Comparison of ENCODE assay signal across 8 cellular contexts in genomic region chr19:47156861-47157454, GRCh38. TPM values are rescaled to one million over a fixed set of nuclear protein-coding genes. Genes with fewer than 3 reads are reported as not detected.
DNase-seq lines count a peak whose midpoint lies in the region; ATAC-seq and TF ChIP-seq lines count a peak whose summit lies in the region.

No MANE protein-coding gene starts in this region.

- no peak for ATAC-seq in left ventricle myocardium superior
- ATAC-seq in right lobe of liver = peak in 1 of 4 donors; percentile 19
- no peak for ATAC-seq in GM18517 (IDR thresholded peaks at IDR 0.05; ENCODE audit: unreplicated experiment)
- ATAC-seq in HG03045 (IDR thresholded peaks at IDR 0.05; ENCODE audit: unreplicated experiment) = no peak

- H3K27ac ChIP-seq in cardiac muscle cell (peak overlapping the region; percentile 99), right lobe of liver (peak overlapping the region in 2 of 3 donors; percentile 8 to 39), urinary bladder (ENCODE audit: low read depth) (peak overlapping the region; percentile 66)

- H3K27me3 Mint-ChIP-seq in activated T-helper 1 cell treated with anti-CD3 and anti-CD28 coated beads, Interleukin-12 subunit alpha, Interleukin-12 subunit beta, Interleukin-2, Interleukin-4 antibody, amounts not matched to agents 30 ng/mL and 10 ng/mL and 1 ng/mL, durations not matched to agents 14 hours and 24 hours and 36 hours (ENCODE audit: insufficient read depth) = no peaks in the 10 kb centered on the region

- H3K4me1 Mint-ChIP-seq in activated T-helper 1 cell treated with anti-CD3 and anti-CD28 coated beads, Interleukin-12 subunit alpha, Interleukin-12 subunit beta, Interleukin-2, Interleukin-4 antibody, amounts not matched to agents 30 ng/mL and 10 ng/mL and 1 ng/mL, durations not matched to agents 14 hours and 24 hours and 36 hours (ENCODE audit: low read depth) = peaks cover 58% of the 10 kb centered on the region

- H3K9me3 ChIP-seq in cardiac muscle cell (ENCODE audit: low read depth) = no peaks in the 10 kb centered on the region
- H3K9me3 ChIP-seq in right lobe of liver = no peaks in the 10 kb centered on the region

- DNase-seq in cardiac muscle cell (ENCODE audit: low read depth in 1 of 2, low spot score in 1 of 2) (peak in 1 of 2 donors; percentile 46), left ventricle myocardium superior (no peak), right lobe of liver (no peak), cortex of kidney (lab: John Stamatoyannopoulos, UW) (no peak)
- DNase-seq in activated T-helper 1 cell treated with anti-CD3 and anti-CD28 coated beads, Interleukin-12 subunit alpha, Interleukin-12 subunit beta, Interleukin-2, Interleukin-4 antibody, amounts not matched to agents 30 ng/mL and 10 ng/mL and 1 ng/mL, durations not matched to agents 14 hours and 24 hours and 36 hours (ENCODE audit: low spot score) = peak; percentile 29

- peaks cover 24% of the 10 kb centered on the region for H3K36me3 ChIP-seq in cardiac muscle cell
- peaks cover 0 to 45% (median 10%) of the 10 kb centered on the region in 4 donors for H3K36me3 ChIP-seq in right lobe of liver
- peaks cover 2% of the 10 kb centered on the region for H3K36me3 ChIP-seq in urinary bladder (ENCODE audit: insufficient read depth)

- H3K4me3 Mint-ChIP-seq in activated T-helper 1 cell treated with anti-CD3 and anti-CD28 coated beads, Interleukin-12 subunit alpha, Interleukin-12 subunit beta, Interleukin-2, Interleukin-4 antibody, amounts not matched to agents 30 ng/mL and 10 ng/mL and 1 ng/mL, durations not matched to agents 14 hours and 24 hours and 36 hours = peak overlapping the region; percentile 81

- H3K27me3 ChIP-seq in cardiac muscle cell = no peaks in the 10 kb centered on the region
- no peaks in the 10 kb centered on the region for H3K27me3 ChIP-seq in right lobe of liver

- no peaks in the 10 kb centered on the region for H3K9me3 Mint-ChIP-seq in activated T-helper 1 cell treated with anti-CD3 and anti-CD28 coated beads, Interleukin-12 subunit alpha, Interleukin-12 subunit beta, Interleukin-2, Interleukin-4 antibody, amounts not matched to agents 30 ng/mL and 10 ng/mL and 1 ng/mL, durations not matched to agents 14 hours and 24 hours and 36 hours

- no peak for TF ChIP-seq POLR2A in right lobe of liver (IDR thresholded peaks at IDR 0.05)

- peaks cover 46% of the 10 kb centered on the region for H3K36me3 Mint-ChIP-seq in activated T-helper 1 cell treated with anti-CD3 and anti-CD28 coated beads, Interleukin-12 subunit alpha, Interleukin-12 subunit beta, Interleukin-2, Interleukin-4 antibody, amounts not matched to agents 30 ng/mL and 10 ng/mL and 1 ng/mL, durations not matched to agents 14 hours and 24 hours and 36 hours (ENCODE audit: low read depth)

- H3K4me1 ChIP-seq in cardiac muscle cell (ENCODE audit: low read depth) (peaks cover 26% of the 10 kb centered on the region), right lobe of liver (peaks cover 0 to 6% (median 2%) of the 10 kb centered on the region in 4 donors), urinary bladder (ENCODE audit: insufficient read depth) (peaks cover 1% of the 10 kb centered on the region)

- peak overlapping the region; percentile 90 for H3K27ac Mint-ChIP-seq in activated T-helper 1 cell treated with anti-CD3 and anti-CD28 coated beads, Interleukin-12 subunit alpha, Interleukin-12 subunit beta, Interleukin-2, Interleukin-4 antibody, amounts not matched to agents 30 ng/mL and 10 ng/mL and 1 ng/mL, durations not matched to agents 14 hours and 24 hours and 36 hours

- TF ChIP-seq CTCF in cardiac muscle cell (IDR thresholded peaks at IDR 0.05; ENCODE audit: low read depth, low read length) (no peak), right lobe of liver (IDR thresholded peaks at IDR 0.05) (no peak)

- H3K4me3 ChIP-seq in cardiac muscle cell (no peak overlapping the region), right lobe of liver (no peak overlapping the region), urinary bladder (ENCODE audit: low read depth, low read length) (no peak overlapping the region)

- intact Hi-C loops in left ventricle myocardium superior (cut with micrococcal nuclease) = no loop called here
- intact Hi-C loops in activated T-helper 1 cell treated with anti-CD3 and anti-CD28 coated beads, Interleukin-12 subunit alpha, Interleukin-12 subunit beta, Interleukin-2, Interleukin-4 antibody, amounts not matched to agents 30 ng/mL and 10 ng/mL and 1 ng/mL, durations not matched to agents 14 hours and 24 hours and 36 hours (cut with micrococcal nuclease) = loop anchor here (1.0 kb wide), 1 partner anchor 8 kb away; no protein-coding TSS in a partner anchor
- intact Hi-C loops in right lobe of liver (cut with DNase I) = no loop called here

- 64% methylated on average over 7 of the region's 7 CpGs for WGBS in right lobe of liver (ENCODE audit: insufficient coverage, low coverage, low lambda C conversion rate, missing lambda C conversion rate)
- WGBS in urinary bladder = 61% methylated on average over 7 of the region's 7 CpGs

RNA-seq across cellular contexts. Expression of gene SAE1, which starts 26.3 kb away (rescaled TPM):
- 128 and 148 TPM in 2 replicates for total RNA-seq in cardiac muscle cell
- polyA plus RNA-seq in cardiac muscle cell = 171 and 213 TPM in 2 replicates
- 41.9 TPM for total RNA-seq in left ventricle myocardium superior
- 141 and 142 TPM in 2 replicates for total RNA-seq in activated T-helper 1 cell treated with anti-CD3 and anti-CD28 coated beads, Interleukin-12 subunit alpha, Interleukin-12 subunit beta, Interleukin-2, Interleukin-4 antibody, amounts not matched to agents 30 ng/mL and 10 ng/mL and 1 ng/mL, durations not matched to agents 14 hours and 24 hours and 36 hours
- total RNA-seq in right lobe of liver = 10 to 100 TPM; 18.8 to 33.2 (median 26.7) TPM
- 81.4 TPM for total RNA-seq in urinary bladder
- polyA plus RNA-seq in urinary bladder = 115 TPM

RNA-seq across cellular contexts. Expression of gene ZC3H4, which starts 43.4 kb away (rescaled TPM):
- total RNA-seq in cardiac muscle cell (23.2 and 34.6 TPM in 2 replicates), left ventricle myocardium superior (22.1 TPM), right lobe of liver (10 to 100 TPM in 4 of 6 experiments, 1 to 10 TPM in 2; 8.3 to 19.1 (median 15.1) TPM), urinary bladder (10.7 TPM)
- polyA plus RNA-seq in cardiac muscle cell (4.2 and 5.0 TPM in 2 replicates), urinary bladder (15.2 TPM)
- 111 and 114 TPM in 2 replicates for total RNA-seq in activated T-helper 1 cell treated with anti-CD3 and anti-CD28 coated beads, Interleukin-12 subunit alpha, Interleukin-12 subunit beta, Interleukin-2, Interleukin-4 antibody, amounts not matched to agents 30 ng/mL and 10 ng/mL and 1 ng/mL, durations not matched to agents 14 hours and 24 hours and 36 hours

Comparison
In these comparisons a context has a peak if more than half of its experiments do, and no peak if none do; other contexts are left out.
1. H3K27ac ChIP-seq: peak in every context shown above with its lines; median percentile 99 in cardiac muscle cell; 66 in urinary bladder; 24 in right lobe of liver.